ENCODE assay signal across 8 cellular contexts in genomic region chr10:46030091-46030937, GRCh38. TPM values are rescaled to one million over a fixed set of nuclear protein-coding genes. Genes with fewer than 3 reads are reported as not detected.
DNase-seq lines count a peak whose midpoint lies in the region; ATAC-seq and TF ChIP-seq lines count a peak whose summit lies in the region.

Gene NCOA4, minus strand, starts transcription at chr10:46030623. Its CDS starts 13,943 bp downstream, at chr10:46016680.

- H3K27ac ChIP-seq in brain microvascular endothelial cell: peak within 1 kb of the TSS; percentile 95

- H3K4me1 ChIP-seq in iPS-15b (ENCODE audit: control insufficient read depth, insufficient read depth, low read length) (peaks cover 7% of the 10 kb centered on the region), skeletal muscle satellite cell (ENCODE audit: control insufficient read depth, insufficient read depth, low read length) (peaks cover 39% of the 10 kb centered on the region)

- in situ Hi-C loops in brain microvascular endothelial cell (cut with HindIII; ENCODE audit: low pct_ligation_motif_present, low sequenced_read_pairs): no loop called here

- no peaks in the 10 kb centered on the region for H3K27me3 ChIP-seq in brain microvascular endothelial cell (replicated peaks)
- no peaks in the 10 kb centered on the region for H3K27me3 ChIP-seq in iPS-15b (ENCODE audit: control insufficient read depth, insufficient read depth, low read length)
- peaks cover 2% of the 10 kb centered on the region for H3K27me3 ChIP-seq in skeletal muscle satellite cell (ENCODE audit: control insufficient read depth, insufficient read depth, low read length)

- ATAC-seq in HG03066 (IDR thresholded peaks at IDR 0.05; ENCODE audit: low read depth, unreplicated experiment): peak; percentile 97

- H3K4me2 ChIP-seq in skeletal muscle satellite cell (ENCODE audit: low read length): peak within 1 kb of the TSS; percentile 94

- H3K36me3 ChIP-seq in brain microvascular endothelial cell (replicated peaks) (no peaks in the 10 kb centered on the region), iPS-15b (ENCODE audit: control insufficient read depth, insufficient read depth, low read length) (no peaks in the 10 kb centered on the region), skeletal muscle satellite cell (ENCODE audit: insufficient read depth, low read length) (no peaks in the 10 kb centered on the region)

- TF ChIP-seq CTCF in brain microvascular endothelial cell (IDR thresholded peaks at IDR 0.05; ENCODE audit: low read depth, low read length, missing control alignments): peak; percentile 81

- peak; percentile 94 for TF ChIP-seq POLR2A in GM18526 (IDR thresholded peaks at IDR 0.05; ENCODE audit: extremely low read depth, insufficient read length)

- H3K9me3 ChIP-seq in iPS-15b (ENCODE audit: control insufficient read depth, insufficient read depth, low read length) (no peaks in the 10 kb centered on the region), skeletal muscle satellite cell (replicated peaks; ENCODE audit: low read length) (no peaks in the 10 kb centered on the region)

- DNase-seq in A172 (ENCODE audit: low spot score) (peak; percentile 98), NCI-H2107 treated with DMSO at 0.1 percent for 48 hours (lab: John Stamatoyannopoulos, UW; ENCODE audit: unreplicated experiment) (peak; percentile 83), UCSD-AML1 (lab: John Stamatoyannopoulos, UW; ENCODE audit: unreplicated experiment) (peak; percentile 93), brain microvascular endothelial cell (peak; percentile 96)

- peak within 1 kb of the TSS; percentile 89 for H3K4me3 ChIP-seq in brain microvascular endothelial cell (ENCODE audit: low read depth, low read length)
- peak within 1 kb of the TSS; percentile 92 for H3K4me3 ChIP-seq in iPS-15b (ENCODE audit: low read depth, low read length)
- H3K4me3 ChIP-seq in skeletal muscle satellite cell (ENCODE audit: low read length): peak within 1 kb of the TSS; percentile 90

- peak within 1 kb of the TSS; percentile 79 for H3K9ac ChIP-seq in iPS-15b (ENCODE audit: low read depth, low read length)
- H3K9ac ChIP-seq in skeletal muscle satellite cell (ENCODE audit: low read depth, low read length): peak within 1 kb of the TSS; percentile 99

RNA-seq across cellular contexts. Expression of gene NCOA4, which starts in this region (rescaled TPM):
- total RNA-seq in A172 (2014; rRNA removed; shearing (Covaris generic)): 177 and 182 TPM in 2 replicates
- 123 and 129 TPM in 2 replicates for total RNA-seq in skeletal muscle satellite cell (2012; rRNA removed)

Comparison
In these comparisons a context has a peak if more than half of its experiments do, and no peak if none do; other contexts are left out.
1. Peak in every context shown above with its lines: DNase-seq, ATAC-seq, H3K4me3 ChIP-seq and H3K27ac ChIP-seq.